Comparison of ENCODE assay signal across 26 cellular contexts in genomic region chr2:209005371-209005770, GRCh38.
"Had no signal": no experiment of that assay in that cellular context is flagged by ENCODE, and none has a peak within 500 bp of the region (broad histone marks: within the 10 kb centered on the region; RNA-seq: fewer than 3 reads in every experiment).

No MANE protein-coding gene starts in this region.

- FAIRE-seq: bronchial epithelial cell had no signal

- H3K9me3 ChIP-seq: ascending aorta, esophagus squamous epithelium, gastroesophageal sphincter had no signal

- H3K36me3 ChIP-seq: ascending aorta, brain microvascular endothelial cell, esophagus squamous epithelium, gastroesophageal sphincter had no signal

- H3K27me3 ChIP-seq: ascending aorta, brain microvascular endothelial cell, dorsolateral prefrontal cortex, esophagus squamous epithelium, gastroesophageal sphincter had no signal

- H3K4me1 ChIP-seq: ascending aorta, esophagus squamous epithelium, gastroesophageal sphincter had no signal

- H3K4me3 ChIP-seq: ascending aorta, coronary artery, dorsolateral prefrontal cortex, esophagus squamous epithelium, gastroesophageal sphincter had no signal

- H3K27ac ChIP-seq: ascending aorta, brain microvascular endothelial cell, coronary artery, dorsolateral prefrontal cortex, epithelial cell of prostate, esophagus squamous epithelium, gastroesophageal sphincter had no signal

- DNase-seq: activated CD4-positive, alpha-beta memory T cell treated with anti-CD3 and anti-CD28 coated beads for 36 hours; activated CD4-positive, alpha-beta T cell treated with anti-CD3 and anti-CD28 coated beads for 36 hours; activated CD4-positive, alpha-beta T cell treated with anti-CD3 and anti-CD28 coated beads, Interleukin-2, amount 10 ng/mL, durations not matched to agents 24 days and 14 days; activated CD4-positive, CD25-positive, alpha-beta regulatory T cell; activated CD4-positive, CD25-positive, alpha-beta regulatory T cell treated with anti-CD3 and anti-CD28 coated beads, Interleukin-2, amount 50 U/mL, for 72 hours; activated CD8-positive, alpha-beta memory T cell treated with anti-CD3 and anti-CD28 coated beads, Interleukin-2, amount 10 ng/mL, durations not matched to agents 7 days and 5 days; activated CD8-positive, alpha-beta memory T cell treated with anti-CD3 and anti-CD28 coated beads, Interleukin-2, amount 50 U/mL, for 4 hours; activated CD8-positive, alpha-beta T cell treated with anti-CD3 and anti-CD28 coated beads, Interleukin-2, amount 10 ng/mL, durations not matched to agents 7 days and 5 days; activated effector memory CD4-positive, alpha-beta T cell treated with anti-CD3 and anti-CD28 coated beads, Interleukin-2, amount 50 U/mL, for 16 hours; activated naive CD4-positive, alpha-beta T cell treated with anti-CD3 and anti-CD28 coated beads, Interleukin-2, amount 10 ng/mL, durations not matched to agents 7 days and 5 days; activated naive CD8-positive, alpha-beta T cell treated with anti-CD3 and anti-CD28 coated beads, Interleukin-2, amount 10 ng/mL, durations not matched to agents 7 days and 5 days; activated T-cell treated with anti-CD3 and anti-CD28 coated beads, Interleukin-2, amount 50 U/mL, for 1 hour; activated T-cell treated with anti-CD3 and anti-CD28 coated beads, Interleukin-2, amount 50 U/mL, for 48 hours; brain microvascular endothelial cell; dorsolateral prefrontal cortex; effector CD4-positive, alpha-beta T cell; effector memory CD8-positive, alpha-beta T cell; esophagus squamous epithelium; foreskin melanocyte; head of caudate nucleus; T-helper 2 cell had no signal
